In the genomic region with DNA sequence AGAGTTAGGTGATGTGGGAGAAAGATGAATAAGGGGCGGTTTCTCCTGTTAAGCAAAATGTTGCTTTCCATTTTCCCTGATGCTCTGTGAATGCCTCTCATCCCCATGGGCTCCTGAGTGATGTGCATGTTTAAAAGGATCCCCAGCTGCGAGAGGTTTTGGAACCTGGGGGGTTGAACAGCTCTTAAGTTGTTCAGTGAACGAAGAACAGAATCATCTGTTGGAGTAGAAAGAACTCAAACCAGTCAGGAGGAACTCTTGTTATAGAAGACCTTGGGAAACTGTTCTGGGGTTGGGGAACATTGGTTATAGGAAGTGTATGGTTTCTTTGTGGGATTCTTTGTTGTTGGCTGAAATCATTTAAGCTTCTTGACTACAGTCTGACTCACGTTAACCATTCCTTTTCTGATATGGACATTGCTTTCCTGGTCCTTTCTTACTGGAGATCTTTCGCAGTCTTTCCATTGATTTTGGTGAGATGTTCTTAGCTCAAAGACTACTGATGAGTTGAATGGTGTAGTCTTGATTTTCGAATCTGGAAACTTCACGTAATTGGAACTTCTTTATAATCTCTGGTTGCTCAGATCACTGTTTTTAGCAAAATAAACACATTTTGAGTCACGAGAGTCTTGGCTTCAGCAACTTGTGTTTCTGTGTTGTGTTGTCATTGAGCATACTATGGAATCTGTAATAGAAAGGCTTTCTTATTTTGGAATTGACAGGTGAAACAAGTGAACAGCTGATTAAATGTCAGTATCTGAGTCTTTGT, we compare ENCODE assay signal across 8 cellular contexts. TPM values are rescaled to one million over a fixed set of nuclear protein-coding genes. Genes with fewer than 3 reads are reported as not detected.
DNase-seq lines count a peak whose midpoint lies in the region; ATAC-seq, FAIRE-seq and TF ChIP-seq lines count a peak whose summit lies in the region.

No MANE protein-coding gene starts in this region.

- H3K4me1 ChIP-seq in A549 (peaks cover 31% of the 10 kb centered on the region), gastroesophageal sphincter (peaks cover 0 to 72% (median 13%) of the 10 kb centered on the region in 3 donors), skeletal muscle satellite cell (ENCODE audit: control insufficient read depth, insufficient read depth, low read length) (peaks cover 37% of the 10 kb centered on the region)

- peak overlapping the region; percentile 92 for H3K9ac ChIP-seq in skeletal muscle satellite cell (ENCODE audit: low read depth, low read length)

- peak; percentile 43 for FAIRE-seq in A549 (lab: Jason Lieb, UNC)

- H3K27ac ChIP-seq in A549 (peak overlapping the region; percentile 96 to 97), gastroesophageal sphincter (peak overlapping the region; percentile 94 to 100 (median 96))

- 80% methylated on average over 8 of the region's 8 CpGs for WGBS in A549 (ENCODE audit: missing lambda C conversion rate)
- WGBS in gastroesophageal sphincter (ENCODE audit: low coverage in 1 of 2), 2 donors = 40 to 44% methylated on average over 7 to 8 of the region's 8 CpGs

- no peaks in the 10 kb centered on the region for H3K9me3 ChIP-seq in A549
- no peaks in the 10 kb centered on the region for H3K9me3 ChIP-seq in gastroesophageal sphincter
- no peaks in the 10 kb centered on the region for H3K9me3 ChIP-seq in skeletal muscle satellite cell (replicated peaks; ENCODE audit: low read length)

- no peak for ATAC-seq in A549
- no peak for ATAC-seq in gastroesophageal sphincter
- no peak for ATAC-seq in HG03565 (IDR thresholded peaks at IDR 0.05; ENCODE audit: unreplicated experiment)

- TF ChIP-seq EP300 in A549 (IDR thresholded peaks at IDR 0.05) = no peak
- TF ChIP-seq EP300 in gastroesophageal sphincter (IDR thresholded peaks at IDR 0.05) = no peak

- POLR2A ChIA-PET in A549 (lab: Yijun Ruan, JAX) = interaction anchor here (1.1 to 3.7 kb wide), 3 partner anchors 9 to 70 kb away, joined by 5 to 17 read pairs (median 5); a partner anchor contains a TSS

- TF ChIP-seq POLR2A in A549 (IDR thresholded peaks at IDR 0.05; ENCODE audit: low read length) = no peak
- no peak for TF ChIP-seq POLR2A in gastroesophageal sphincter (IDR thresholded peaks at IDR 0.05)

- no peaks in the 10 kb centered on the region for H3K27me3 ChIP-seq in H7 (ENCODE audit: control insufficient read depth, insufficient read depth, low read length)
- no peaks in the 10 kb centered on the region for H3K27me3 ChIP-seq in gastroesophageal sphincter
- H3K27me3 ChIP-seq in skeletal muscle satellite cell (ENCODE audit: control insufficient read depth, insufficient read depth, low read length) = no peaks in the 10 kb centered on the region

- peak overlapping the region; percentile 60 for H3K4me3 ChIP-seq in A549
- H3K4me3 ChIP-seq in H7 (ENCODE audit: insufficient read depth, low read depth, low read length) = peak overlapping the region; percentile 52
- H3K4me3 ChIP-seq in WI38 (ENCODE audit: low read depth, low read length) = peak overlapping the region; percentile 74
- H3K4me3 ChIP-seq in gastroesophageal sphincter = peak overlapping the region; percentile 64 to 79
- H3K4me3 ChIP-seq in skeletal muscle satellite cell (ENCODE audit: low read length) = peak overlapping the region; percentile 75

- peak overlapping the region; percentile 81 for H3K4me2 ChIP-seq in A549
- peak overlapping the region; percentile 90 for H3K4me2 ChIP-seq in skeletal muscle satellite cell (ENCODE audit: low read length)

- CTCF ChIA-PET in A549 (lab: Yijun Ruan, JAX) = interaction anchor here (0.8 to 5.8 kb wide), 10 partner anchors 10 to 91 kb away, joined by 3 to 72 read pairs (median 7); no protein-coding TSS in a partner anchor

- TF ChIP-seq CTCF in A549 (IDR thresholded peaks at IDR 0.05) (no peak), WI38 (IDR thresholded peaks at IDR 0.05; ENCODE audit: low read depth, low read length) (no peak), gastroesophageal sphincter (IDR thresholded peaks at IDR 0.05) (no peak)

- no peak for DNase-seq in A549 (ENCODE audit: low read depth in 1 of 2, low spot score in 1 of 2)
- DNase-seq in H7 = peak; percentile 46
- DNase-seq in NCI-H2171 treated with DMSO at 0.1 percent for 48 hours (lab: John Stamatoyannopoulos, UW) = no peak
- DNase-seq in midbrain (lab: John Stamatoyannopoulos, UW) = no peak

- TF ChIP-seq RAD21 in A549 (conservative IDR thresholded peaks at IDR 0.05 in 1 of 2, IDR thresholded peaks at IDR 0.05 in 1 of 2) = no peak

- no peaks in the 10 kb centered on the region for H3K36me3 ChIP-seq in H7 (replicated peaks; ENCODE audit: control insufficient read depth, insufficient read depth, low read length)
- H3K36me3 ChIP-seq in gastroesophageal sphincter = no peaks in the 10 kb centered on the region
- peaks cover 1% of the 10 kb centered on the region for H3K36me3 ChIP-seq in skeletal muscle satellite cell (ENCODE audit: insufficient read depth, low read length)

TF ChIP-seq in A549, 52 proteins besides CTCF, POLR2A, EP300 and RAD21:
- TF ChIP-seq TP53 (CRISPR knock-in tag; IDR thresholded peaks at IDR 0.05) (no peak), HEYL (CRISPR knock-in tag; IDR thresholded peaks at IDR 0.05) (no peak), MAZ (IDR thresholded peaks at IDR 0.05; ENCODE audit: borderline replicate concordance, low read depth, low read length) (no peak), NPAS2 (CRISPR knock-in tag; IDR thresholded peaks at IDR 0.05; ENCODE audit: borderline replicate concordance) (no peak), POLR2AphosphoS2 (conservative IDR thresholded peaks at IDR 0.05; ENCODE audit: low read length) (no peak), CHD4 (IDR thresholded peaks at IDR 0.05; ENCODE audit: borderline replicate concordance) (no peak), BHLHE40 (IDR thresholded peaks at IDR 0.05; ENCODE audit: low read depth, low read length) (no peak), RNF2 (IDR thresholded peaks at IDR 0.05; ENCODE audit: borderline replicate concordance, low read depth) (no peak), GATA3 (IDR thresholded peaks at IDR 0.05; ENCODE audit: borderline replicate concordance) (no peak), JUN (IDR thresholded peaks at IDR 0.05) (no peak), CBX2 (IDR thresholded peaks at IDR 0.05; ENCODE audit: borderline replicate concordance, low read depth) (no peak)

RNA-seq across cellular contexts. Expression of a gene that starts 1.3 kb away (rescaled TPM):
- 34.5 and 40.0 TPM in 2 replicates for polyA plus RNA-seq in A549 (2011; rRNA removed)
- polyA plus RNA-seq in A549 (2012; cell fraction: cytosol; rRNA removed) = 23.9 and 28.2 TPM in 2 replicates
- 42.4 and 50.7 TPM in 2 replicates for polyA plus RNA-seq in A549 (2012; cell fraction: nucleus; rRNA removed)
- polyA plus RNA-seq in A549 (2017; fragmentation: RNase III; extraction: RNeasy Plus Mini Kit Qiagen cat#74134 plus additional on column Dnase treatment) = 27.0 to 31.5 TPM (median 29.1 TPM) in 3 replicates
- 27.2 and 33.9 TPM in 2 replicates for polyA minus RNA-seq in A549 (2011; rRNA and poly(A)+ RNA removed)
- total RNA-seq in H7 (2014; rRNA removed; shearing (Covaris generic)) = 17.9 and 21.7 TPM in 2 replicates
- total RNA-seq in gastroesophageal sphincter = 10 to 100 TPM in 3 of 4 donors, 1 to 10 TPM in 1; 9.8 to 41.6 (median 21.0) TPM
- total RNA-seq in skeletal muscle satellite cell (2012; rRNA removed) = 10.9 and 12.9 TPM in 2 replicates

RNA-seq across cellular contexts. Expression of a gene that starts 21.0 kb away (rescaled TPM):
- polyA plus RNA-seq in A549 (2011; rRNA removed) (20.7 and 21.3 TPM in 2 replicates), A549 (2017; fragmentation: RNase III; extraction: RNeasy Plus Mini Kit Qiagen cat#74134 plus additional on column Dnase treatment) (50.9 to 55.6 TPM (median 54.3 TPM) in 3 replicates)
- 70.7 and 89.2 TPM in 2 replicates for polyA plus RNA-seq in A549 (2012; cell fraction: cytosol; rRNA removed)
- 111 and 163 TPM in 2 replicates for polyA plus RNA-seq in A549 (2012; cell fraction: nucleus; rRNA removed)
- 18.7 and 33.3 TPM in 2 replicates for polyA minus RNA-seq in A549 (2011; rRNA and poly(A)+ RNA removed)
- 43.4 and 47.2 TPM in 2 replicates for total RNA-seq in H7 (2014; rRNA removed; shearing (Covaris generic))
- 10 to 100 TPM; 13.7 to 23.2 (median 20.4) TPM for total RNA-seq in gastroesophageal sphincter
- total RNA-seq in skeletal muscle satellite cell (2012; rRNA removed) = 41.8 and 53.3 TPM in 2 replicates

RNA-seq across cellular contexts. Expression of a gene that starts 58.2 kb away (rescaled TPM):
- polyA plus RNA-seq in A549 (2011; rRNA removed) (0.97 and 1.6 TPM in 2 replicates), A549 (2017; fragmentation: RNase III; extraction: RNeasy Plus Mini Kit Qiagen cat#74134 plus additional on column Dnase treatment) (3.5 to 4.5 TPM (median 4.3 TPM) in 3 replicates)
- polyA plus RNA-seq in A549 (2012; cell fraction: cytosol; rRNA removed) = 1.3 and 2.0 TPM in 2 replicates
- 6.1 and 10.5 TPM in 2 replicates for polyA plus RNA-seq in A549 (2012; cell fraction: nucleus; rRNA removed)
- polyA minus RNA-seq in A549 (2011; rRNA and poly(A)+ RNA removed) = 1.7 and 3.3 TPM in 2 replicates
- total RNA-seq in H7 (2014; rRNA removed; shearing (Covaris generic)) = 4.2 and 7.2 TPM in 2 replicates
- total RNA-seq in gastroesophageal sphincter = 10 to 100 TPM in 1 of 4 donors, 1 to 10 TPM in 3; 2.6 to 10.8 (median 5.6) TPM
- under 0.01 and 1.0 TPM in 2 replicates for total RNA-seq in skeletal muscle satellite cell (2012; rRNA removed)
